ENCODE assay signal across 8 cellular contexts in genomic region chr17:50604470-50604869, GRCh38. TPM values are rescaled to one million over a fixed set of nuclear protein-coding genes. Genes with fewer than 3 reads are reported as not detected.
DNase-seq lines count a peak whose midpoint lies in the region; ATAC-seq, FAIRE-seq and TF ChIP-seq lines count a peak whose summit lies in the region.

No MANE protein-coding gene starts in this region.

- H3K4me1 ChIP-seq in astrocyte (ENCODE audit: insufficient read depth, low read length) (peaks cover 8% of the 10 kb centered on the region), thoracic aorta (ENCODE audit: control insufficient read depth in 1 of 2, low read depth in 2 of 2) (peaks cover 8 to 12% of the 10 kb centered on the region in 2 donors)

- peak overlapping the region; percentile 60 for H2AFZ ChIP-seq in astrocyte (ENCODE audit: low read depth, low read length)

- H3K36me3 ChIP-seq in astrocyte (ENCODE audit: insufficient read depth, low read length) = no peaks in the 10 kb centered on the region
- no peaks in the 10 kb centered on the region for H3K36me3 ChIP-seq in thoracic aorta

- no peaks in the 10 kb centered on the region for H3K27me3 ChIP-seq in astrocyte (ENCODE audit: insufficient read depth, low read length)
- no peaks in the 10 kb centered on the region for H3K27me3 ChIP-seq in thoracic aorta (replicated peaks; ENCODE audit: insufficient read depth)

- no peak overlapping the region for H3K27ac Mint-ChIP-seq in astrocyte (ENCODE audit: unreplicated experiment)
- H3K27ac Mint-ChIP-seq in Calu3 (ENCODE audit: unreplicated experiment) = no peak overlapping the region
- no peak overlapping the region for H3K27ac Mint-ChIP-seq in natural killer cell

- no peaks in the 10 kb centered on the region for H3K9me3 ChIP-seq in astrocyte (ENCODE audit: insufficient read depth, low read depth, low read length)
- H3K9me3 ChIP-seq in thoracic aorta = no peaks in the 10 kb centered on the region

- no peak overlapping the region for H3K9ac ChIP-seq in astrocyte (ENCODE audit: low read length)

- ATAC-seq in thoracic aorta (ENCODE audit: insufficient number of reproducible peaks, low FRiP score, low read depth) (no peak), natural killer cell (no peak), GM18520 (IDR thresholded peaks at IDR 0.05; ENCODE audit: unreplicated experiment) (no peak)

- H3K4me1 Mint-ChIP-seq in astrocyte (ENCODE audit: low read depth, unreplicated experiment) (peaks cover 8% of the 10 kb centered on the region), Calu3 (ENCODE audit: low read depth, unreplicated experiment) (no peaks in the 10 kb centered on the region), natural killer cell (no peaks in the 10 kb centered on the region)

- no TSS peak for BruUV-seq in Calu3 (replicated peaks; lab: Mats Ljungman, UMichigan)

- H4K20me1 ChIP-seq in astrocyte (ENCODE audit: insufficient read depth, low read length) = no peaks in the 10 kb centered on the region

- H3K27me3 Mint-ChIP-seq in astrocyte (ENCODE audit: low read depth, unreplicated experiment) = peaks cover 49% of the 10 kb centered on the region
- H3K27me3 Mint-ChIP-seq in Calu3 (ENCODE audit: unreplicated experiment) = peaks cover 100% of the 10 kb centered on the region
- peaks cover 8 to 16% of the 10 kb centered on the region in 2 donors for H3K27me3 Mint-ChIP-seq in natural killer cell (ENCODE audit: low read depth in 2 of 2)

- no peaks in the 10 kb centered on the region for H3K36me3 Mint-ChIP-seq in astrocyte (ENCODE audit: low read depth, unreplicated experiment)
- no peaks in the 10 kb centered on the region for H3K36me3 Mint-ChIP-seq in Calu3 (ENCODE audit: insufficient read depth, unreplicated experiment)
- no peaks in the 10 kb centered on the region for H3K36me3 Mint-ChIP-seq in natural killer cell

- no peak overlapping the region for H3K4me3 ChIP-seq in astrocyte (ENCODE audit: insufficient read depth, low read depth, low read length)
- peak overlapping the region; percentile 44 for H3K4me3 ChIP-seq in thoracic aorta

- TF ChIP-seq CTCF in astrocyte (IDR thresholded peaks at IDR 0.05; ENCODE audit: insufficient read depth, low read depth, low read length) (no peak), thoracic aorta (IDR thresholded peaks at IDR 0.05) (no peak), Calu3 (IDR thresholded peaks at IDR 0.05; ENCODE audit: unreplicated experiment) (no peak), natural killer cell (IDR thresholded peaks at IDR 0.05) (no peak)

- intact Hi-C loops in Calu3 (cut with micrococcal nuclease; ENCODE audit: unreplicated experiment) (no loop called here), natural killer cell (cut with micrococcal nuclease) (no loop called here)

- H3K9me3 Mint-ChIP-seq in astrocyte (ENCODE audit: unreplicated experiment) (no peaks in the 10 kb centered on the region), Calu3 (ENCODE audit: low read depth, unreplicated experiment) (no peaks in the 10 kb centered on the region), natural killer cell (no peaks in the 10 kb centered on the region)

- H3K79me2 ChIP-seq in astrocyte (ENCODE audit: insufficient read depth, low read length) = no peaks in the 10 kb centered on the region

- CTCF ChIA-PET in Calu3 (lab: Charles Lee) = interaction anchor here (0.6 to 0.7 kb wide), 3 partner anchors 23 to 92 kb away, joined by 3 to 4 read pairs (median 4); no protein-coding TSS in a partner anchor

- H3K27ac ChIP-seq in astrocyte (ENCODE audit: low read depth, low read length) (no peak overlapping the region), thoracic aorta (no peak overlapping the region)

- DNase-seq in Kasumi-1 (lab: John Stamatoyannopoulos, UW) = peak; percentile 67 to 73
- peak; percentile 56 for DNase-seq in astrocyte (ENCODE audit: low read depth)
- peak; percentile 67 for DNase-seq in iPS-NIHi11 (ENCODE audit: low spot score)
- no peak for DNase-seq in thoracic aorta (ENCODE audit: low spot score)
- DNase-seq in Calu3 = no peak
- no peak for DNase-seq in natural killer cell
- no peak for DNase-seq in stimulated activated CD4-positive, alpha-beta T cell treated with anti-CD3 and anti-CD28 coated beads, Interleukin-12 subunit alpha, Interleukin-12 subunit beta, amount 100 ng/mL, for 4 hours

- no peak for FAIRE-seq in astrocyte (lab: Jason Lieb, UNC)

- H3K4me3 Mint-ChIP-seq in astrocyte (ENCODE audit: unreplicated experiment) (no peak overlapping the region), Calu3 (ENCODE audit: low read depth, unreplicated experiment) (no peak overlapping the region), natural killer cell (no peak overlapping the region)

- peak overlapping the region; percentile 62 for H3K4me2 ChIP-seq in astrocyte (ENCODE audit: low read length)

RNA-seq across cellular contexts. Expression of gene ABCC3, which starts 30.2 kb away (rescaled TPM):
- total RNA-seq in astrocyte = 0.41 and 0.55 TPM in 2 replicates
- 100 to 1,000 TPM in 1 of 2 donors, 10 to 100 TPM in 1; 72.7 to 143 TPM for total RNA-seq in thoracic aorta
- 88.0 and 125 TPM in 2 replicates for total RNA-seq in Calu3 (2022)
- total RNA-seq in natural killer cell = 10 to 100 TPM in 1 of 3 donors, 1 to 10 TPM in 2; 1.6 to 13.2 (median 5.9) TPM

RNA-seq across cellular contexts. Expression of gene CACNA1G, which starts 44.0 kb away (rescaled TPM):
- total RNA-seq in astrocyte (0.27 and 0.36 TPM in 2 replicates), thoracic aorta (1 to 10 TPM in 1 of 2 donors, under 1 TPM in 1; 0.27 to 2.3 TPM), Calu3 (2022) (not detected in 2 replicates), natural killer cell (not detected)

RNA-seq across cellular contexts. Expression of gene SPATA20, which starts 57.5 kb away (rescaled TPM):
- total RNA-seq in astrocyte = 32.0 and 35.9 TPM in 2 replicates
- 100 to 1,000 TPM in 1 of 2 donors, 10 to 100 TPM in 1; 82.8 to 118 TPM for total RNA-seq in thoracic aorta
- 33.2 and 47.8 TPM in 2 replicates for total RNA-seq in Calu3 (2022)
- 10 to 100 TPM; 30.7 to 45.5 (median 32.5) TPM for total RNA-seq in natural killer cell

Comparison
In these comparisons a context has a peak if more than half of its experiments do, and no peak if none do; other contexts are left out.
1. DNase-seq: peak in Kasumi-1 (2 of 2), astrocyte (single experiment) and iPS-NIHi11 (single experiment); none in thoracic aorta (single experiment), Calu3 (single experiment), natural killer cell (single experiment) and stimulated activated CD4-positive, alpha-beta T cell treated with anti-CD3 and anti-CD28 coated beads, Interleukin-12 subunit alpha, Interleukin-12 subunit beta, amount 100 ng/mL, for 4 hours (single experiment).